ENCODE assay signal across 13 cellular contexts in genomic region chr2:128808462-128809255, GRCh38.
A peak's percentile ranks its signal among the peaks of the same experiment; 100 is the strongest.
DNase-seq lines count a peak whose midpoint lies in the region; ATAC-seq lines count a peak whose summit lies in the region.
"Had no signal": no experiment of that assay in that cellular context is flagged by ENCODE, and none has a peak within 500 bp of the region (broad histone marks: within the 10 kb centered on the region; RNA-seq: fewer than 3 reads in every experiment).

No MANE protein-coding gene starts in this region.

- ATAC-seq in Right ventricle myocardium inferior: peak; percentile 52
- no peak for ATAC-seq in naive thymus-derived CD8-positive, alpha-beta T cell

- H3K36me3 Mint-ChIP-seq in naive thymus-derived CD8-positive, alpha-beta T cell: peaks cover 0 to 5% (median 0%) of the 10 kb centered on the region in 3 donors
- H3K36me3 Mint-ChIP-seq: activated naive CD4-positive, alpha-beta T cell treated with anti-CD3 and anti-CD28 coated beads, Interleukin-2, amount 50 U/mL, for 24 hours had no signal

- peaks cover 0 to 13% (median 8%) of the 10 kb centered on the region in 9 donors for H3K9me3 Mint-ChIP-seq in naive thymus-derived CD8-positive, alpha-beta T cell
- H3K9me3 Mint-ChIP-seq: activated naive CD4-positive, alpha-beta T cell treated with anti-CD3 and anti-CD28 coated beads, Interleukin-2, amount 50 U/mL, for 24 hours had no signal

- H3K27ac ChIP-seq in epithelial cell of prostate: peak overlapping the region; percentile 36
- H3K27ac ChIP-seq: spleen, testis had no signal

- DNase-seq in Right ventricle myocardium inferior (ENCODE audit: missing footprints) (no peak), cardiac septum (ENCODE audit: low spot score) (no peak), epithelial cell of prostate (ENCODE audit: low read depth, low spot score) (peak; percentile 60), kidney glomerular epithelial cell (lab: John Stamatoyannopoulos, UW) (peak; percentile 1), 8988T (no peak), putamen (ENCODE audit: low spot score) (no peak)
- DNase-seq in naive thymus-derived CD8-positive, alpha-beta T cell: no peak
- no peak for DNase-seq in activated CD4-positive, CD25-positive, alpha-beta regulatory T cell treated with anti-CD3 and anti-CD28 coated beads, Interleukin-2, amount 50 U/mL, for 72 hours
- DNase-seq: activated CD4-positive, CD25-positive, alpha-beta regulatory T cell; NCI-H2171 treated with DMSO at 0.1 percent for 48 hours; spleen; testis had no signal

- H3K4me1 Mint-ChIP-seq in naive thymus-derived CD8-positive, alpha-beta T cell: no peaks in the 10 kb centered on the region
- H3K4me1 Mint-ChIP-seq: activated naive CD4-positive, alpha-beta T cell treated with anti-CD3 and anti-CD28 coated beads, Interleukin-2, amount 50 U/mL, for 24 hours had no signal

- intact Hi-C loops in Right ventricle myocardium inferior (cut with DNase I): no loop called here
- intact Hi-C loops in cardiac septum (cut with DNase I): no loop called here

- no peak overlapping the region for H3K27ac Mint-ChIP-seq in naive thymus-derived CD8-positive, alpha-beta T cell
- H3K27ac Mint-ChIP-seq: activated naive CD4-positive, alpha-beta T cell treated with anti-CD3 and anti-CD28 coated beads, Interleukin-2, amount 50 U/mL, for 24 hours had no signal

- H3K27me3 Mint-ChIP-seq in naive thymus-derived CD8-positive, alpha-beta T cell: peaks cover 2 to 19% (median 8%) of the 10 kb centered on the region in 5 donors
- H3K27me3 Mint-ChIP-seq: activated naive CD4-positive, alpha-beta T cell treated with anti-CD3 and anti-CD28 coated beads, Interleukin-2, amount 50 U/mL, for 24 hours had no signal

- H3K4me3 Mint-ChIP-seq in naive thymus-derived CD8-positive, alpha-beta T cell: no peak overlapping the region
- H3K4me3 Mint-ChIP-seq: activated naive CD4-positive, alpha-beta T cell treated with anti-CD3 and anti-CD28 coated beads, Interleukin-2, amount 50 U/mL, for 24 hours had no signal

- POLR2A ChIA-PET in naive thymus-derived CD8-positive, alpha-beta T cell (lab: Charles Lee): no interaction called here

Comparison
In these comparisons a context has a peak if more than half of its experiments do, and no peak if none do; other contexts are left out.
1. DNase-seq: peak in epithelial cell of prostate (single experiment) and kidney glomerular epithelial cell (single experiment); none in Right ventricle myocardium inferior (single experiment), cardiac septum (single experiment), 8988T (single experiment), putamen (single experiment), naive thymus-derived CD8-positive, alpha-beta T cell (0 of 10) and activated CD4-positive, CD25-positive, alpha-beta regulatory T cell treated with anti-CD3 and anti-CD28 coated beads, Interleukin-2, amount 50 U/mL, for 72 hours (single experiment).